3 cellular contexts compared by ENCODE assay signal in the genomic region with DNA sequence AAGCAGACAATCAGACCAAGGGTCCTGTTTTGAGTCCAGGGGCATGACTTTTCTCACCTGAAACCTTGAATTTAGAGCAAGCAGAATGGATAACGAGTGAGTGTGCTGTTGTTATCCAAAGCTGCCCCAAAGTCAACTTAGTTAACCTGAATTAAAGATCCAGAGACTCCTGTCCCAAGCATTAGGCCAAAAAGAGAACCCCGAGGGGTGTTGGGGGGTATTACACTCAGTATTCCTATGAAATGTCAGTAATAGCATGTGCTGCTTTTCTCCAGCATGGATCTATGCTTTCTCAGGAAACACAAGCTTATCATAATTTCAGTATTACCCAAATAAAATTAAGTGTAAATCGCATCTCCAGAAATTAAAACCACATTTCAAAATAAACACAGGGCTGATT.
TF ChIP-seq lines count a peak whose summit lies in the region.

No MANE protein-coding gene starts in this region.

TF ChIP-seq in SK-N-SH, 30 proteins besides CTCF, POLR2A, EP300 and RAD21:
- TF ChIP-seq MXI1 (IDR thresholded peaks at IDR 0.05; ENCODE audit: low read depth, low read length): 0 out of 2 replicates have a peak, but pooled peaks have one; percentile 17
- no peak for TF ChIP-seq FOSL2 (IDR thresholded peaks at IDR 0.05; ENCODE audit: borderline replicate concordance, low read depth)

TF ChIP-seq in SK-N-SH treated with all-trans-retinoic acid at 6 μM for 48 hours, 23 proteins besides CTCF, POLR2A, EP300 and RAD21:
- no peak for TF ChIP-seq RARB (CRISPR knock-in tag; IDR thresholded peaks at IDR 0.05)
- TF ChIP-seq ZNF70 (CRISPR knock-in tag; IDR thresholded peaks at IDR 0.05): no peak
- no peak for TF ChIP-seq OSR1 (CRISPR knock-in tag; IDR thresholded peaks at IDR 0.05)
- no peak for TF ChIP-seq POU6F1 (CRISPR knock-in tag; IDR thresholded peaks at IDR 0.05; ENCODE audit: borderline replicate concordance, low read depth)
- TF ChIP-seq GLIS3 (CRISPR knock-in tag; IDR thresholded peaks at IDR 0.05): no peak
- no peak for TF ChIP-seq ZNF565 (CRISPR knock-in tag; conservative IDR thresholded peaks at IDR 0.05; ENCODE audit: low read depth)
- TF ChIP-seq PATZ1 (CRISPR knock-in tag; IDR thresholded peaks at IDR 0.05; ENCODE audit: borderline replicate concordance): no peak
- TF ChIP-seq SNAI2 (CRISPR knock-in tag; IDR thresholded peaks at IDR 0.05): no peak
- TF ChIP-seq ARNTL (CRISPR knock-in tag; IDR thresholded peaks at IDR 0.05; ENCODE audit: borderline replicate concordance, low read depth): no peak
- TF ChIP-seq ZNF8 (CRISPR knock-in tag; IDR thresholded peaks at IDR 0.05): no peak

TF ChIP-seq in HepG2, 621 proteins besides CTCF, POLR2A, EP300 and RAD21:
- TF ChIP-seq ZNF878 (CRISPR knock-in tag; IDR thresholded peaks at IDR 0.05) (no peak), RBM22 (optimal IDR thresholded peaks at IDR 0.05; ENCODE audit: low read length) (peak; percentile 37)
